1 cellular context compared by ENCODE assay signal in the genomic region with DNA sequence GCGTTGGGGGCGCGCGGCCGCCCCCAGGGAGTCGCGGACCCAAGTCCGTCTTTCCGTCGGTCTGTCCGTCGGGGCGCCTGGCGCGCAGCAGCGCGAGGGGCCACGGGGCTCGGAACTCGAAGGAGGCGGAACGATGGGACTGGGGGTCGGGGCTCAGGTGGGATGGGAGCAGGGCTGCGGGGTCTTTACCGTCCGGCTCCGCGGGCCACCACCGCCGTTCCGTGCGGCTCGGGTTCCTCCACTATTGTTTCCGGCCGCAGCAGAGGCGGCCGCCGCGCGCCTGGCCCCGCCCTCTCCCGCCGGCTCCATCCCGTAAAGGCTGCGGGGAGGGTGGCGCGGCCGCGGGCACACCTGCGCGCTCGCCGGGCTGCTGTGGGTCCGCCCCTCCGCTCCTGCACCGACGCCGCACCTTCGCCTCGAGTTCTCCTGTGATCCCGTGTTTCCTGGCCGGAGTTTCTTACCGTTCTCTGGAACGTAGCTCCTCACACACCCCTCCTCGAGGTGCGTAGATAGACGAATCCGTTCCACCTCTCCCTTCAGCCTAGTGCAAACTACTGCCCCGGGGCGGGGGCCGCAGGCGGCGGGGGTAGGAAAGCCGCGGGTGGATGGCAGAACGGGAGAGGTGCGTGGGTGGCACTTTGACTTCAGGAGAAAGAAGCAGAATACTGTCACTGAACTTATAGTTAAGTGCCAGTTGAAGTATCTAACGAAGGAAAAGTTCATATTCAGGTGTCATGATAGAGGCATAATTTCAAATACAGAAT.
TF ChIP-seq lines count a peak whose summit lies in the region.

A gene (minus strand): TSS at position 243 of the 764 bp plus-strand sequence. CDS start 1,038 bp downstream, outside the sequence.

TF ChIP-seq in HepG2, 621 proteins besides CTCF, POLR2A, EP300 and RAD21 (continued from another document and continues in another):
- TF ChIP-seq, protein P1, sequence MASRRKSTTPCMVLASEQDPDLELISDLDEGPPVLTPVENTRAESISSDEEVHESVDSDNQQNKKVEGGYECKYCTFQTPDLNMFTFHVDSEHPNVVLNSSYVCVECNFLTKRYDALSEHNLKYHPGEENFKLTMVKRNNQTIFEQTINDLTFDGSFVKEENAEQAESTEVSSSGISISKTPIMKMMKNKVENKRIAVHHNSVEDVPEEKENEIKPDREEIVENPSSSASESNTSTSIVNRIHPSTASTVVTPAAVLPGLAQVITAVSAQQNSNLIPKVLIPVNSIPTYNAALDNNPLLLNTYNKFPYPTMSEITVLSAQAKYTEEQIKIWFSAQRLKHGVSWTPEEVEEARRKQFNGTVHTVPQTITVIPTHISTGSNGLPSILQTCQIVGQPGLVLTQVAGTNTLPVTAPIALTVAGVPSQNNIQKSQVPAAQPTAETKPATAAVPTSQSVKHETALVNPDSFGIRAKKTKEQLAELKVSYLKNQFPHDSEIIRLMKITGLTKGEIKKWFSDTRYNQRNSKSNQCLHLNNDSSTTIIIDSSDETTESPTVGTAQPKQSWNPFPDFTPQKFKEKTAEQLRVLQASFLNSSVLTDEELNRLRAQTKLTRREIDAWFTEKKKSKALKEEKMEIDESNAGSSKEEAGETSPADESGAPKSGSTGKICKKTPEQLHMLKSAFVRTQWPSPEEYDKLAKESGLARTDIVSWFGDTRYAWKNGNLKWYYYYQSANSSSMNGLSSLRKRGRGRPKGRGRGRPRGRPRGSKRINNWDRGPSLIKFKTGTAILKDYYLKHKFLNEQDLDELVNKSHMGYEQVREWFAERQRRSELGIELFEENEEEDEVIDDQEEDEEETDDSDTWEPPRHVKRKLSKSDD (CRISPR knock-in tag; IDR thresholded peaks at IDR 0.05; ENCODE audit: low read depth): no peak
- TF ChIP-seq KLF16 (CRISPR knock-in tag; IDR thresholded peaks at IDR 0.05) (0 out of 4 replicates have a peak, but pooled peaks of 1 of the 2 experiments have one; percentile 55), ZNF75D (CRISPR knock-in tag; IDR thresholded peaks at IDR 0.05; ENCODE audit: borderline replicate concordance) (no peak), SSRP1 (CRISPR knock-in tag; IDR thresholded peaks at IDR 0.05) (no peak), MXD4 (CRISPR knock-in tag; IDR thresholded peaks at IDR 0.05) (no peak), MEF2D (CRISPR knock-in tag; IDR thresholded peaks at IDR 0.05) (no peak), ZNF337 (CRISPR knock-in tag; IDR thresholded peaks at IDR 0.05; ENCODE audit: borderline replicate concordance, low read depth) (no peak), ARHGAP35 (CRISPR knock-in tag; IDR thresholded peaks at IDR 0.05; ENCODE audit: borderline replicate concordance) (0 out of 2 replicates have a peak, but pooled peaks have one; percentile 18), NFRKB (IDR thresholded peaks at IDR 0.05) (no peak), ZNF496 (CRISPR knock-in tag; IDR thresholded peaks at IDR 0.05; ENCODE audit: insufficient replicate concordance) (no peak), DR1 (CRISPR knock-in tag; IDR thresholded peaks at IDR 0.05) (no peak), ETV6 (CRISPR knock-in tag; conservative IDR thresholded peaks at IDR 0.05) (no peak), KLF12 (CRISPR knock-in tag; IDR thresholded peaks at IDR 0.05; ENCODE audit: borderline replicate concordance) (no peak; the same call in 1 of the 2 replicates), ARNT2 (CRISPR knock-in tag; IDR thresholded peaks at IDR 0.05; ENCODE audit: low read depth) (peak; percentile 68), RCOR2 (CRISPR knock-in tag; IDR thresholded peaks at IDR 0.05) (no peak), ZNF33B (CRISPR knock-in tag; IDR thresholded peaks at IDR 0.05) (no peak), HDAC1 (CRISPR knock-in tag; IDR thresholded peaks at IDR 0.05) (peak; percentile 62), ZNF326 (CRISPR knock-in tag; IDR thresholded peaks at IDR 0.05; ENCODE audit: borderline replicate concordance) (no peak), NR2F1 (CRISPR knock-in tag; IDR thresholded peaks at IDR 0.05) (peak in 1 of 2 experiments; percentile 24; a peak in 1 of 4 replicates), SPEN (CRISPR knock-in tag; IDR thresholded peaks at IDR 0.05; ENCODE audit: low read depth) (no peak), ZNF253 (CRISPR knock-in tag; IDR thresholded peaks at IDR 0.05; ENCODE audit: borderline replicate concordance) (no peak), ATM (IDR thresholded peaks at IDR 0.05; ENCODE audit: borderline replicate concordance) (no peak), ONECUT2 (CRISPR knock-in tag; IDR thresholded peaks at IDR 0.05) (no peak), TRIM24 (CRISPR knock-in tag; IDR thresholded peaks at IDR 0.05) (no peak), TEAD2 (CRISPR knock-in tag; IDR thresholded peaks at IDR 0.05) (no peak), ZNF850 (CRISPR knock-in tag; conservative IDR thresholded peaks at IDR 0.05) (no peak), MATR3 (CRISPR knock-in tag; IDR thresholded peaks at IDR 0.05) (no peak), PHF8 (CRISPR knock-in tag; IDR thresholded peaks at IDR 0.05) (peak; percentile 91), YEATS2 (CRISPR knock-in tag; IDR thresholded peaks at IDR 0.05; ENCODE audit: borderline replicate concordance) (no peak; the same call in 1 of the 2 replicates), ZNF607 (CRISPR knock-in tag; IDR thresholded peaks at IDR 0.05; ENCODE audit: borderline replicate concordance) (no peak; the same call in 1 of the 2 replicates), ZNF598 (CRISPR knock-in tag; IDR thresholded peaks at IDR 0.05; ENCODE audit: borderline replicate concordance) (no peak), SRSF1 (optimal IDR thresholded peaks at IDR 0.05; ENCODE audit: low read depth, low read length) (peak; percentile 68), ZNF224 (CRISPR knock-in tag; IDR thresholded peaks at IDR 0.05) (no peak; the same call in 1 of the 2 replicates), ZNF615 (CRISPR knock-in tag; IDR thresholded peaks at IDR 0.05; ENCODE audit: borderline replicate concordance) (no peak), ZNF577 (CRISPR knock-in tag; IDR thresholded peaks at IDR 0.05; ENCODE audit: borderline replicate concordance, low read depth) (no peak)
- TF ChIP-seq, protein P2, sequence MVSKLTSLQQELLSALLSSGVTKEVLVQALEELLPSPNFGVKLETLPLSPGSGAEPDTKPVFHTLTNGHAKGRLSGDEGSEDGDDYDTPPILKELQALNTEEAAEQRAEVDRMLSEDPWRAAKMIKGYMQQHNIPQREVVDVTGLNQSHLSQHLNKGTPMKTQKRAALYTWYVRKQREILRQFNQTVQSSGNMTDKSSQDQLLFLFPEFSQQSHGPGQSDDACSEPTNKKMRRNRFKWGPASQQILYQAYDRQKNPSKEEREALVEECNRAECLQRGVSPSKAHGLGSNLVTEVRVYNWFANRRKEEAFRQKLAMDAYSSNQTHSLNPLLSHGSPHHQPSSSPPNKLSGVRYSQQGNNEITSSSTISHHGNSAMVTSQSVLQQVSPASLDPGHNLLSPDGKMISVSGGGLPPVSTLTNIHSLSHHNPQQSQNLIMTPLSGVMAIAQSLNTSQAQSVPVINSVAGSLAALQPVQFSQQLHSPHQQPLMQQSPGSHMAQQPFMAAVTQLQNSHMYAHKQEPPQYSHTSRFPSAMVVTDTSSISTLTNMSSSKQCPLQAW (CRISPR knock-in tag; IDR thresholded peaks at IDR 0.05): 0 out of 2 replicates have a peak, but pooled peaks have one; percentile 22
- TF ChIP-seq, protein P3, sequence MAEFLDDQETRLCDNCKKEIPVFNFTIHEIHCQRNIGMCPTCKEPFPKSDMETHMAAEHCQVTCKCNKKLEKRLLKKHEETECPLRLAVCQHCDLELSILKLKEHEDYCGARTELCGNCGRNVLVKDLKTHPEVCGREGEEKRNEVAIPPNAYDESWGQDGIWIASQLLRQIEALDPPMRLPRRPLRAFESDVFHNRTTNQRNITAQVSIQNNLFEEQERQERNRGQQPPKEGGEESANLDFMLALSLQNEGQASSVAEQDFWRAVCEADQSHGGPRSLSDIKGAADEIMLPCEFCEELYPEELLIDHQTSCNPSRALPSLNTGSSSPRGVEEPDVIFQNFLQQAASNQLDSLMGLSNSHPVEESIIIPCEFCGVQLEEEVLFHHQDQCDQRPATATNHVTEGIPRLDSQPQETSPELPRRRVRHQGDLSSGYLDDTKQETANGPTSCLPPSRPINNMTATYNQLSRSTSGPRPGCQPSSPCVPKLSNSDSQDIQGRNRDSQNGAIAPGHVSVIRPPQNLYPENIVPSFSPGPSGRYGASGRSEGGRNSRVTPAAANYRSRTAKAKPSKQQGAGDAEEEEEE (CRISPR knock-in tag; IDR thresholded peaks at IDR 0.05; ENCODE audit: borderline replicate concordance): no peak
- TF ChIP-seq, protein P4, sequence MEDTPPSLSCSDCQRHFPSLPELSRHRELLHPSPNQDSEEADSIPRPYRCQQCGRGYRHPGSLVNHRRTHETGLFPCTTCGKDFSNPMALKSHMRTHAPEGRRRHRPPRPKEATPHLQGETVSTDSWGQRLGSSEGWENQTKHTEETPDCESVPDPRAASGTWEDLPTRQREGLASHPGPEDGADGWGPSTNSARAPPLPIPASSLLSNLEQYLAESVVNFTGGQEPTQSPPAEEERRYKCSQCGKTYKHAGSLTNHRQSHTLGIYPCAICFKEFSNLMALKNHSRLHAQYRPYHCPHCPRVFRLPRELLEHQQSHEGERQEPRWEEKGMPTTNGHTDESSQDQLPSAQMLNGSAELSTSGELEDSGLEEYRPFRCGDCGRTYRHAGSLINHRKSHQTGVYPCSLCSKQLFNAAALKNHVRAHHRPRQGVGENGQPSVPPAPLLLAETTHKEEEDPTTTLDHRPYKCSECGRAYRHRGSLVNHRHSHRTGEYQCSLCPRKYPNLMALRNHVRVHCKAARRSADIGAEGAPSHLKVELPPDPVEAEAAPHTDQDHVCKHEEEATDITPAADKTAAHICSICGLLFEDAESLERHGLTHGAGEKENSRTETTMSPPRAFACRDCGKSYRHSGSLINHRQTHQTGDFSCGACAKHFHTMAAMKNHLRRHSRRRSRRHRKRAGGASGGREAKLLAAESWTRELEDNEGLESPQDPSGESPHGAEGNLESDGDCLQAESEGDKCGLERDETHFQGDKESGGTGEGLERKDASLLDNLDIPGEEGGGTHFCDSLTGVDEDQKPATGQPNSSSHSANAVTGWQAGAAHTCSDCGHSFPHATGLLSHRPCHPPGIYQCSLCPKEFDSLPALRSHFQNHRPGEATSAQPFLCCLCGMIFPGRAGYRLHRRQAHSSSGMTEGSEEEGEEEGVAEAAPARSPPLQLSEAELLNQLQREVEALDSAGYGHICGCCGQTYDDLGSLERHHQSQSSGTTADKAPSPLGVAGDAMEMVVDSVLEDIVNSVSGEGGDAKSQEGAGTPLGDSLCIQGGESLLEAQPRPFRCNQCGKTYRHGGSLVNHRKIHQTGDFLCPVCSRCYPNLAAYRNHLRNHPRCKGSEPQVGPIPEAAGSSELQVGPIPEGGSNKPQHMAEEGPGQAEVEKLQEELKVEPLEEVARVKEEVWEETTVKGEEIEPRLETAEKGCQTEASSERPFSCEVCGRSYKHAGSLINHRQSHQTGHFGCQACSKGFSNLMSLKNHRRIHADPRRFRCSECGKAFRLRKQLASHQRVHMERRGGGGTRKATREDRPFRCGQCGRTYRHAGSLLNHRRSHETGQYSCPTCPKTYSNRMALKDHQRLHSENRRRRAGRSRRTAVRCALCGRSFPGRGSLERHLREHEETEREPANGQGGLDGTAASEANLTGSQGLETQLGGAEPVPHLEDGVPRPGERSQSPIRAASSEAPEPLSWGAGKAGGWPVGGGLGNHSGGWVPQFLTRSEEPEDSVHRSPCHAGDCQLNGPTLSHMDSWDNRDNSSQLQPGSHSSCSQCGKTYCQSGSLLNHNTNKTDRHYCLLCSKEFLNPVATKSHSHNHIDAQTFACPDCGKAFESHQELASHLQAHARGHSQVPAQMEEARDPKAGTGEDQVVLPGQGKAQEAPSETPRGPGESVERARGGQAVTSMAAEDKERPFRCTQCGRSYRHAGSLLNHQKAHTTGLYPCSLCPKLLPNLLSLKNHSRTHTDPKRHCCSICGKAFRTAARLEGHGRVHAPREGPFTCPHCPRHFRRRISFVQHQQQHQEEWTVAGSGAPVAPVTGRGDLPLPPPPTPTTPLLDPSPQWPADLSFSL (CRISPR knock-in tag; IDR thresholded peaks at IDR 0.05): no peak
- TF ChIP-seq, protein P5, sequence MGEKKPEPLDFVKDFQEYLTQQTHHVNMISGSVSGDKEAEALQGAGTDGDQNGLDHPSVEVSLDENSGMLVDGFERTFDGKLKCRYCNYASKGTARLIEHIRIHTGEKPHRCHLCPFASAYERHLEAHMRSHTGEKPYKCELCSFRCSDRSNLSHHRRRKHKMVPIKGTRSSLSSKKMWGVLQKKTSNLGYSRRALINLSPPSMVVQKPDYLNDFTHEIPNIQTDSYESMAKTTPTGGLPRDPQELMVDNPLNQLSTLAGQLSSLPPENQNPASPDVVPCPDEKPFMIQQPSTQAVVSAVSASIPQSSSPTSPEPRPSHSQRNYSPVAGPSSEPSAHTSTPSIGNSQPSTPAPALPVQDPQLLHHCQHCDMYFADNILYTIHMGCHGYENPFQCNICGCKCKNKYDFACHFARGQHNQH (CRISPR knock-in tag; IDR thresholded peaks at IDR 0.05): peak; percentile 44; the same call in 1 of the 2 replicates
- TF ChIP-seq, protein P6, sequence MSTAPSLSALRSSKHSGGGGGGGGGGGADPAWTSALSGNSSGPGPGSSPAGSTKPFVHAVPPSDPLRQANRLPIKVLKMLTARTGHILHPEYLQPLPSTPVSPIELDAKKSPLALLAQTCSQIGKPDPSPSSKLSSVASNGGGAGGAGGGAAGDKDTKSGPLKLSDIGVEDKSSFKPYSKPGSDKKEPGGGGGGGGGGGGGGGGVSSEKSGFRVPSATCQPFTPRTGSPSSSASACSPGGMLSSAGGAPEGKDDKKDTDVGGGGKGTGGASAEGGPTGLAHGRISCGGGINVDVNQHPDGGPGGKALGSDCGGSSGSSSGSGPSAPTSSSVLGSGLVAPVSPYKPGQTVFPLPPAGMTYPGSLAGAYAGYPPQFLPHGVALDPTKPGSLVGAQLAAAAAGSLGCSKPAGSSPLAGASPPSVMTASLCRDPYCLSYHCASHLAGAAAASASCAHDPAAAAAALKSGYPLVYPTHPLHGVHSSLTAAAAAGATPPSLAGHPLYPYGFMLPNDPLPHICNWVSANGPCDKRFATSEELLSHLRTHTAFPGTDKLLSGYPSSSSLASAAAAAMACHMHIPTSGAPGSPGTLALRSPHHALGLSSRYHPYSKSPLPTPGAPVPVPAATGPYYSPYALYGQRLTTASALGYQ (CRISPR knock-in tag; IDR thresholded peaks at IDR 0.05): no peak
- TF ChIP-seq, protein P7, sequence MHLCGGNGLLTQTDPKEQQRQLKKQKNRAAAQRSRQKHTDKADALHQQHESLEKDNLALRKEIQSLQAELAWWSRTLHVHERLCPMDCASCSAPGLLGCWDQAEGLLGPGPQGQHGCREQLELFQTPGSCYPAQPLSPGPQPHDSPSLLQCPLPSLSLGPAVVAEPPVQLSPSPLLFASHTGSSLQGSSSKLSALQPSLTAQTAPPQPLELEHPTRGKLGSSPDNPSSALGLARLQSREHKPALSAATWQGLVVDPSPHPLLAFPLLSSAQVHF (CRISPR knock-in tag; IDR thresholded peaks at IDR 0.05): no peak
- TF ChIP-seq, protein P8, sequence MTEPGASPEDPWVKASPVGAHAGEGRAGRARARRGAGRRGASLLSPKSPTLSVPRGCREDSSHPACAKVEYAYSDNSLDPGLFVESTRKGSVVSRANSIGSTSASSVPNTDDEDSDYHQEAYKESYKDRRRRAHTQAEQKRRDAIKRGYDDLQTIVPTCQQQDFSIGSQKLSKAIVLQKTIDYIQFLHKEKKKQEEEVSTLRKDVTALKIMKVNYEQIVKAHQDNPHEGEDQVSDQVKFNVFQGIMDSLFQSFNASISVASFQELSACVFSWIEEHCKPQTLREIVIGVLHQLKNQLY (CRISPR knock-in tag; IDR thresholded peaks at IDR 0.05): no peak
